Comparison of ENCODE assay signal across 21 cellular contexts in the genomic region with DNA sequence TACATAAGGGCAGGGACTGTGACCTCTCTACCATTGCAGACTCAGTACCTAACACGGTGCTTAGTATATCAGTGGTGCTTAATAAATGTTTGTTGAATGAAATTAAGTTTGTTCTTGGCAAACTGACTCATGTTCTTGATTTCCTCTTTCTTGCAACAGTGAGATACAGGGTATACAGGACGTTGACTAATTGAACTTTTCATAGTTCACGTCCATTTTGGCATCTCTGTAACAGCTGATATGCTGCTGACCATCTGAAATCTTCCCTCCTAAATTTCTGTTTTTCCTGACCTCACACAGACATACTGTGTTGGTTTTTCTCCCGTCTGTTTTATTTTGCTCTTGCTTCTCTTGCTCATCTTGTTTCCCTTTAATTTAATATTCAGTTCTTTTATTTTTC.
"Had no signal": no experiment of that assay in that cellular context is flagged by ENCODE, and none has a peak within 500 bp of the region (broad histone marks: within the 10 kb centered on the region; RNA-seq: fewer than 3 reads in every experiment).

No MANE protein-coding gene starts in this region.

- ATAC-seq: activated CD4-positive, CD25-positive, alpha-beta regulatory T cell treated with anti-CD3 and anti-CD28 coated beads, Interleukin-2, amount 50 U/mL, for 24 hours; effector memory CD8-positive, alpha-beta T cell; gastroesophageal sphincter; heart left ventricle; stimulated activated naive B cell treated with anti-CD40 and anti-IgM and Interleukin-4, amounts not matched to agents 10 μg/mL and 1 μg/mL and 100 μg/mL, for 72 hours; upper lobe of right lung had no signal

- DNase-seq: activated CD4-positive, alpha-beta T cell treated with anti-CD3 and anti-CD28 coated beads, Interleukin-2, amount 10 ng/mL, durations not matched to agents 7 days and 5 days; activated CD8-positive, alpha-beta memory T cell treated with anti-CD3 and anti-CD28 coated beads, Interleukin-2, amount 50 U/mL, for 4 hours; activated effector memory CD4-positive, alpha-beta T cell treated with anti-CD3 and anti-CD28 coated beads, Interleukin-2, amount 50 U/mL, for 16 hours; activated naive CD4-positive, alpha-beta T cell treated with anti-CD3 and anti-CD28 coated beads, Interleukin-2, amount 50 U/mL, for 16 hours; activated T-cell treated with anti-CD3 and anti-CD28 coated beads, Interleukin-2, amount 50 U/mL, for 48 hours; effector memory CD8-positive, alpha-beta T cell; erythroblast; heart left ventricle; left ventricle myocardium inferior; mammary epithelial cell; midbrain; nephron progenitor cell; nucleus accumbens; posterior cingulate gyrus; retina; stimulated activated naive B cell treated with anti-CD40 and anti-IgM and Interleukin-4, amounts not matched to agents 10 μg/mL and 1 μg/mL and 100 μg/mL, for 72 hours; upper lobe of right lung had no signal

- H3K4me3 ChIP-seq: cardiac muscle cell, gastroesophageal sphincter, heart left ventricle, left ventricle myocardium inferior, thoracic aorta, upper lobe of right lung had no signal
